Comparison of ENCODE assay signal across 8 cellular contexts in genomic region chr7:138459300-138460175, GRCh38. TPM values are rescaled to one million over a fixed set of nuclear protein-coding genes. Genes with fewer than 3 reads are reported as not detected.
A peak's percentile ranks its signal among the peaks of the same experiment; 100 is the strongest.
DNase-seq lines count a peak whose midpoint lies in the region; ATAC-seq and TF ChIP-seq lines count a peak whose summit lies in the region.

No MANE protein-coding gene starts in this region.

- TF ChIP-seq CTCF in left lung (IDR thresholded peaks at IDR 0.05) = peak in 1 of 2 donors; percentile 21

- H3K4me1 Mint-ChIP-seq in activated CD4-positive, alpha-beta T cell treated with anti-CD3 and anti-CD28 coated beads for 36 hours = peaks cover 25% of the 10 kb centered on the region

- peaks cover 6% of the 10 kb centered on the region for H3K36me3 Mint-ChIP-seq in activated CD4-positive, alpha-beta T cell treated with anti-CD3 and anti-CD28 coated beads for 36 hours (ENCODE audit: low read depth)

- POLR2A ChIA-PET in activated CD4-positive, alpha-beta T cell treated with anti-CD3 and anti-CD28 coated beads for 36 hours (lab: Charles Lee) = no interaction called here

- peak overlapping the region; percentile 85 for H3K27ac Mint-ChIP-seq in activated CD4-positive, alpha-beta T cell treated with anti-CD3 and anti-CD28 coated beads for 36 hours

- no peaks in the 10 kb centered on the region for H3K27me3 Mint-ChIP-seq in activated CD4-positive, alpha-beta T cell treated with anti-CD3 and anti-CD28 coated beads for 36 hours

- no peaks in the 10 kb centered on the region for H3K9me3 Mint-ChIP-seq in activated CD4-positive, alpha-beta T cell treated with anti-CD3 and anti-CD28 coated beads for 36 hours (ENCODE audit: low read depth)

- peak overlapping the region; percentile 29 to 89 for H3K4me3 ChIP-seq in left lung

- H3K27me3 ChIP-seq in left lung = no peaks in the 10 kb centered on the region

- DNase-seq in AML-193 (lab: John Stamatoyannopoulos, UW) (peak; percentile 87 to 96), GM19240 (ENCODE audit: insufficient read length, low spot score) (peak; percentile 81), NCI-H510A treated with DMSO at 0.1 percent for 48 hours (lab: John Stamatoyannopoulos, UW) (peak; percentile 90), dedifferentiated amniotic fluid mesenchymal stem cell (ENCODE audit: extremely low spot score) (peak; percentile 98), left lung (peak in 1 of 2 donors; percentile 98)
- DNase-seq in activated CD4-positive, alpha-beta T cell treated with anti-CD3 and anti-CD28 coated beads for 36 hours = peak; percentile 99
- DNase-seq in stimulated activated CD4-positive, alpha-beta T cell treated with anti-CD3 and anti-CD28 coated beads, Interleukin-2, amount 100 ng/mL, for 24 hours = peak; percentile 97 to 98

- CTCF ChIA-PET in activated CD4-positive, alpha-beta T cell treated with anti-CD3 and anti-CD28 coated beads for 36 hours (lab: Charles Lee) = interaction anchor here (0.6 to 1.0 kb wide), 3 partner anchors 28 to 251 kb away, joined by 3 to 4 read pairs (median 3); no protein-coding TSS in a partner anchor

- ATAC-seq in HG03442 (IDR thresholded peaks at IDR 0.05; ENCODE audit: unreplicated experiment) = peak; percentile 78
- ATAC-seq in activated CD4-positive, alpha-beta T cell treated with anti-CD3 and anti-CD28 coated beads for 36 hours = peak; percentile 88
- peak; percentile 95 for ATAC-seq in left lung

- H3K36me3 ChIP-seq in left lung = no peaks in the 10 kb centered on the region

- intact Hi-C loops in activated CD4-positive, alpha-beta T cell treated with anti-CD3 and anti-CD28 coated beads for 36 hours (cut with DNase I, micrococcal nuclease) = loop anchor here (1.0 to 5.0 kb wide), 12 partner anchors 278 to 901 kb away; partner anchors contain the start of genes CREB3L2 (in 1 of the 2), FMC1 (in 1 of the 2), LUC7L2 (in 1 of the 2) and UBN2 (in 1 of the 2)
- intact Hi-C loops in left lung (cut with DNase I) = no loop called here

- peaks cover 0 to 19% of the 10 kb centered on the region in 2 donors for H3K4me1 ChIP-seq in left lung

- H3K4me3 Mint-ChIP-seq in activated CD4-positive, alpha-beta T cell treated with anti-CD3 and anti-CD28 coated beads for 36 hours = peak overlapping the region; percentile 85

- H3K9me3 ChIP-seq in left lung = no peaks in the 10 kb centered on the region

- peak overlapping the region; percentile 52 to 98 for H3K27ac ChIP-seq in left lung

RNA-seq across cellular contexts. Expression of gene TRIM24, which starts 0.5 kb away (rescaled TPM):
- 10 to 100 TPM; 14.2 to 18.9 TPM for total RNA-seq in activated CD4-positive, alpha-beta T cell treated with anti-CD3 and anti-CD28 coated beads for 36 hours
- 10 to 100 TPM; 22.4 to 23.8 TPM for total RNA-seq in left lung

Comparison
In these comparisons a context has a peak if more than half of its experiments do, and no peak if none do; other contexts are left out.
1. intact Hi-C loops: an anchor here in activated CD4-positive, alpha-beta T cell treated with anti-CD3 and anti-CD28 coated beads for 36 hours (1.0 to 5.0 kb wide); none called in left lung.